In genomic region chr16:2755158-2755557, GRCh38 we compare ENCODE assay signal across 10 cellular contexts. TPM values are rescaled to one million over a fixed set of nuclear protein-coding genes. Genes with fewer than 3 reads are reported as not detected.
A peak's percentile ranks its signal among the peaks of the same experiment; 100 is the strongest.
DNase-seq lines count a peak whose midpoint lies in the region; ATAC-seq and TF ChIP-seq lines count a peak whose summit lies in the region.
"Had no signal": no experiment of that assay in that cellular context is flagged by ENCODE, and none has a peak within 500 bp of the region (broad histone marks: within the 10 kb centered on the region; RNA-seq: fewer than 3 reads in every experiment).

No MANE protein-coding gene starts in this region.

- DNase-seq in PC-9 (no peak), esophagus muscularis mucosa (ENCODE audit: extremely low spot score) (no peak), SHP77 treated with DMSO at 0.1 percent for 48 hours (lab: John Stamatoyannopoulos, UW) (no peak)
- DNase-seq: adrenal gland had no signal

- peaks cover 68% of the 10 kb centered on the region for H4K20me1 ChIP-seq in PC-9 (ENCODE audit: insufficient read depth)

- POLR2A ChIA-PET in PC-9 (lab: Charles Lee; ENCODE audit: unreplicated experiment) = no interaction called here

- no peak for TF ChIP-seq EP300 in esophagus muscularis mucosa (IDR thresholded peaks at IDR 0.05)

- peaks cover 87% of the 10 kb centered on the region for H3K79me2 ChIP-seq in PC-9 (ENCODE audit: low read depth)

- TF ChIP-seq CTCF in PC-9 (conservative IDR thresholded peaks at IDR 0.05) (no peak), esophagus muscularis mucosa (IDR thresholded peaks at IDR 0.05) (no peak)

- no peak for ATAC-seq in esophagus mucosa
- no peak for ATAC-seq in HG02798 (IDR thresholded peaks at IDR 0.05; ENCODE audit: poor library complexity, unreplicated experiment)
- ATAC-seq in GM18907 (IDR thresholded peaks at IDR 0.05; ENCODE audit: unreplicated experiment) = no peak

- no peak overlapping the region for H3K9ac ChIP-seq in rectal smooth muscle tissue (ENCODE audit: low read length)

- H2AFZ ChIP-seq in PC-9 = no peak overlapping the region

- H3K27ac ChIP-seq in PC-9 = no peak overlapping the region
- peak overlapping the region in 1 of 4 donors; percentile 99 for H3K27ac ChIP-seq in esophagus muscularis mucosa (replicated peaks in 1 of 4)
- no peak overlapping the region for H3K27ac ChIP-seq in rectal smooth muscle tissue (ENCODE audit: low read depth, low read length)

- TF ChIP-seq POLR2A in esophagus muscularis mucosa (IDR thresholded peaks at IDR 0.05; ENCODE audit: low read depth) = no peak

- H3K36me3 ChIP-seq in PC-9 (ENCODE audit: low read depth) (peaks cover 37% of the 10 kb centered on the region), esophagus muscularis mucosa (peaks cover 30 to 40% (median 37%) of the 10 kb centered on the region in 4 donors), rectal smooth muscle tissue (ENCODE audit: control insufficient read depth, insufficient read depth, low read length) (peaks cover 34% of the 10 kb centered on the region)

- H3K27me3 ChIP-seq in PC-9 (ENCODE audit: insufficient read depth, low read depth) (no peaks in the 10 kb centered on the region), esophagus muscularis mucosa (no peaks in the 10 kb centered on the region), rectal smooth muscle tissue (ENCODE audit: control insufficient read depth, insufficient read depth, low read length) (no peaks in the 10 kb centered on the region)
- H3K27me3 ChIP-seq: adrenal gland had no signal

- H3K9me3 ChIP-seq in PC-9 (ENCODE audit: insufficient read depth, low read depth) = no peaks in the 10 kb centered on the region
- H3K9me3 ChIP-seq in esophagus muscularis mucosa = no peaks in the 10 kb centered on the region
- H3K9me3 ChIP-seq: adrenal gland had no signal

- no TSS peak for BruUV-seq in PC-9 (replicated peaks; lab: Mats Ljungman, UMichigan)

- no peaks in the 10 kb centered on the region for H3K9me2 ChIP-seq in PC-9 (ENCODE audit: insufficient read depth)

- H3K4me3 ChIP-seq in GM08714 (ENCODE audit: low read length) (peak overlapping the region; percentile 98; the same call in 1 of the 2 replicates), PC-9 (peak overlapping the region; percentile 90; the same call in 1 of the 2 replicates), esophagus muscularis mucosa (peak overlapping the region; percentile 74 to 95 (median 88)), rectal smooth muscle tissue (ENCODE audit: low read length) (peak overlapping the region; percentile 98)

- intact Hi-C loops in PC-9 (cut with micrococcal nuclease; ENCODE audit: unreplicated experiment) (no loop called here), esophagus muscularis mucosa (cut with DNase I) (no loop called here)

- 24% methylated on average over 3 of the region's 3 CpGs for WGBS in esophagus muscularis mucosa

- H3K4me1 ChIP-seq in PC-9 (replicated peaks; ENCODE audit: insufficient read depth) = peaks cover 26% of the 10 kb centered on the region
- H3K4me1 ChIP-seq in esophagus muscularis mucosa = peaks cover 45 to 60% (median 56%) of the 10 kb centered on the region in 4 donors
- H3K4me1 ChIP-seq in rectal smooth muscle tissue (ENCODE audit: control insufficient read depth, insufficient read depth, low read length) = peaks cover 24% of the 10 kb centered on the region

- peak overlapping the region; percentile 100 for H3K4me2 ChIP-seq in PC-9

- peaks cover 61% of the 10 kb centered on the region for H3F3A ChIP-seq in PC-9 (ENCODE audit: insufficient read depth, low read depth)

- CTCF ChIA-PET in PC-9 (lab: Charles Lee) = no interaction called here

RNA-seq across cellular contexts. Expression of gene SRRM2, which starts 2.7 kb away (rescaled TPM):
- 679 and 746 TPM in 2 replicates for total RNA-seq in PC-9 (2021)
- total RNA-seq in esophagus muscularis mucosa = 100 to 1,000 TPM; 126 to 325 (median 234) TPM
- 280 TPM for total RNA-seq in esophagus mucosa

RNA-seq across cellular contexts. Expression of gene ELOB, which starts 21.9 kb away (rescaled TPM):
- total RNA-seq in PC-9 (2021) (259 and 401 TPM in 2 replicates), esophagus muscularis mucosa (100 to 1,000 TPM; 199 to 229 (median 213) TPM), esophagus mucosa (310 TPM)

RNA-seq across cellular contexts. Expression of gene PRSS33, which starts 32.2 kb away (rescaled TPM):
- total RNA-seq in PC-9 (2021) = 0.23 and 0.33 TPM in 2 replicates
- total RNA-seq in esophagus muscularis mucosa = not detected
- total RNA-seq in esophagus mucosa = not detected
- total RNA-seq: adrenal gland had no signal

RNA-seq across cellular contexts. Expression of gene PRSS27, which starts 35.1 kb away (rescaled TPM):
- total RNA-seq in PC-9 (2021) (14.8 and 21.2 TPM in 2 replicates), esophagus muscularis mucosa (1 to 10 TPM in 3 of 4 donors, under 1 TPM in 1; 0.75 to 4.2 (median 2.2) TPM), esophagus mucosa (191 TPM)

RNA-seq across cellular contexts. Expression of gene PRSS41, which starts 43.1 kb away (rescaled TPM):
- total RNA-seq in PC-9 (2021) = not detected in 2 replicates
- not detected for total RNA-seq in esophagus muscularis mucosa
- not detected for total RNA-seq in esophagus mucosa
- total RNA-seq: adrenal gland, temporal lobe had no signal
